In the genomic region with DNA sequence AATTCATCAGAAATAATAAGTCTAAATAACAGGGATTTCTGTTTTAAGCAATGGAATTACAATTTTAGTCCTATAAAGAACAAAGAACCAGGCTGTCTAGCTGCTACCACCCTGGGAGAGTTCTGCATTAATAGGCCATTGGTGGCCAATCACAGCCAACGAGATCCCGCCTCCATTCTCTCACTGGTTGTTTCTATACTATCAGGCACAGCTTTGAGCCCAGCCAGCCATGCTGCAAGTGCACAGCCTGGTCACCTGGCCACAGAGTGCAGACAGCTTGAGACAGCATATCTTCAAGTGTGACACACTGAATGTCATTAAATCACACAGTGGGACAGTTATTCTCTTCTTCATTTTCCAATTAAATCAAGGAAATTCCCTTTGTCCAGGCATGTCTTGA, we compare ENCODE assay signal across 11 cellular contexts. TPM values are rescaled to one million over a fixed set of nuclear protein-coding genes. Genes with fewer than 3 reads are reported as not detected.
DNase-seq lines count a peak whose midpoint lies in the region; ATAC-seq and TF ChIP-seq lines count a peak whose summit lies in the region.
"Had no signal": no experiment of that assay in that cellular context is flagged by ENCODE, and none has a peak within 500 bp of the region (broad histone marks: within the 10 kb centered on the region; RNA-seq: fewer than 3 reads in every experiment).

No MANE protein-coding gene starts in this region.

- H3K79me2 ChIP-seq in DND-41 (ENCODE audit: insufficient read depth, low read length): no peaks in the 10 kb centered on the region

- no peaks in the 10 kb centered on the region for H3K36me3 Mint-ChIP-seq in activated naive CD4-positive, alpha-beta T cell treated with anti-CD3 and anti-CD28 coated beads, Interleukin-2, amount 50 U/mL, for 72 hours

- DNase-seq in DND-41 (no peak), HEK293T (ENCODE audit: extremely low spot score) (peak; percentile 53), WERI-Rb-1 (peak; percentile 68), left kidney (ENCODE audit: low read depth, low spot score) (peak; percentile 73), NCI-H1048 (lab: John Stamatoyannopoulos, UW) (no peak)
- no peak for DNase-seq in NK-92 treated with Interleukin-12 subunit alpha and Interleukin-12 subunit beta, amount 100 ng/mL, for 24 hours (lab: John Stamatoyannopoulos, UW)
- DNase-seq in effector CD4-positive, alpha-beta T cell: no peak
- DNase-seq in activated naive CD4-positive, alpha-beta T cell treated with anti-CD3 and anti-CD28 coated beads, Interleukin-2, amount 50 U/mL, for 72 hours (ENCODE audit: low spot score in 2 of 2): no peak
- DNase-seq: activated CD4-positive, alpha-beta T cell treated with anti-CD3 and anti-CD28 coated beads, Interleukin-2, amount 50 U/mL, for 4 hours; EL; psoas muscle had no signal

- H3K36me3 ChIP-seq in DND-41 (ENCODE audit: insufficient read depth, low read length): no peaks in the 10 kb centered on the region
- no peaks in the 10 kb centered on the region for H3K36me3 ChIP-seq in WERI-Rb-1

- H3K9ac ChIP-seq in DND-41 (ENCODE audit: low read depth, low read length): no peak overlapping the region

- no peak overlapping the region for H3K27ac ChIP-seq in DND-41 (ENCODE audit: low read length)
- no peak overlapping the region for H3K27ac ChIP-seq in WERI-Rb-1
- H3K27ac ChIP-seq: psoas muscle had no signal

- no peaks in the 10 kb centered on the region for H3K9me3 Mint-ChIP-seq in activated naive CD4-positive, alpha-beta T cell treated with anti-CD3 and anti-CD28 coated beads, Interleukin-2, amount 50 U/mL, for 72 hours

- H2AFZ ChIP-seq in DND-41 (ENCODE audit: low read depth, low read length): no peak overlapping the region

- H3K4me1 ChIP-seq in DND-41 (ENCODE audit: insufficient read depth, low read length): no peaks in the 10 kb centered on the region
- H3K4me1 ChIP-seq: psoas muscle had no signal

- H3K27ac Mint-ChIP-seq in activated naive CD4-positive, alpha-beta T cell treated with anti-CD3 and anti-CD28 coated beads, Interleukin-2, amount 50 U/mL, for 72 hours: no peak overlapping the region

- H3K4me3 ChIP-seq in DND-41 (ENCODE audit: low read depth in 1 of 2, low read length in 2 of 2) (no peak overlapping the region), WERI-Rb-1 (ENCODE audit: low read depth, low read length) (no peak overlapping the region)
- H3K4me3 ChIP-seq: psoas muscle had no signal

- H3K27me3 ChIP-seq in DND-41 (ENCODE audit: insufficient read depth, low read length, poor library complexity) (no peaks in the 10 kb centered on the region), WERI-Rb-1 (ENCODE audit: insufficient read depth, low read depth, severe bottlenecking) (no peaks in the 10 kb centered on the region)

- CTCF ChIA-PET in HEK293T (lab: Yijun Ruan, JAX): no interaction called here

- ATAC-seq in DND-41 (ENCODE audit: insufficient read depth, low read depth): peak; percentile 55; the same call in 1 of the 3 replicates
- no peak for ATAC-seq in activated naive CD4-positive, alpha-beta T cell treated with anti-CD3 and anti-CD28 coated beads, Interleukin-2, amount 50 U/mL, for 72 hours
- ATAC-seq: psoas muscle had no signal

- POLR2A ChIA-PET in HEK293T (lab: Yijun Ruan, JAX): no interaction called here

- H3K9me3 ChIP-seq in DND-41 (ENCODE audit: insufficient read depth, low read length, severe bottlenecking) (no peaks in the 10 kb centered on the region), WERI-Rb-1 (ENCODE audit: severe bottlenecking) (no peaks in the 10 kb centered on the region)
- H3K9me3 ChIP-seq: psoas muscle had no signal

- no peak overlapping the region for H3K4me2 ChIP-seq in DND-41 (ENCODE audit: insufficient read depth, low read length)

- no peaks in the 10 kb centered on the region for H4K20me1 ChIP-seq in DND-41 (ENCODE audit: insufficient read depth, low read length)

- TF ChIP-seq CTCF in DND-41 (IDR thresholded peaks at IDR 0.05; ENCODE audit: borderline replicate concordance, extremely low read depth, low read length, poor library complexity, severe bottlenecking): no peak
- TF ChIP-seq CTCF in WERI-Rb-1 (IDR thresholded peaks at IDR 0.05; ENCODE audit: low read depth, low read length): no peak

TF ChIP-seq in HEK293T, 16 proteins besides CTCF, POLR2A, EP300 and RAD21:
- TF ChIP-seq TARDBP (IDR thresholded peaks at IDR 0.05): no peak
- no peak for TF ChIP-seq NFRKB (IDR thresholded peaks at IDR 0.05)
- TF ChIP-seq FOXA1 (IDR thresholded peaks at IDR 0.05): no peak
- TF ChIP-seq SP1 (IDR thresholded peaks at IDR 0.05): no peak
- TF ChIP-seq ELF4 (IDR thresholded peaks at IDR 0.05): no peak
- TF ChIP-seq BHLHE40 (IDR thresholded peaks at IDR 0.05; ENCODE audit: borderline replicate concordance): no peak
- TF ChIP-seq CTBP1 (IDR thresholded peaks at IDR 0.05; ENCODE audit: borderline replicate concordance): no peak
- no peak for TF ChIP-seq ZNF384 (IDR thresholded peaks at IDR 0.05)
- no peak for TF ChIP-seq HDGF (IDR thresholded peaks at IDR 0.05; ENCODE audit: borderline replicate concordance)
- TF ChIP-seq L3MBTL2 (conservative IDR thresholded peaks at IDR 0.05): no peak

RNA-seq across cellular contexts. Expression of gene RAB22A, which starts 16.1 kb away (rescaled TPM):
- total RNA-seq in activated naive CD4-positive, alpha-beta T cell treated with anti-CD3 and anti-CD28 coated beads, Interleukin-2, amount 50 U/mL, for 72 hours: 10 to 100 TPM; 11.8 to 15.8 TPM

Comparison
In these comparisons a context has a peak if more than half of its experiments do, and no peak if none do; other contexts are left out.
1. DNase-seq: peak in HEK293T (single experiment), WERI-Rb-1 (single experiment) and left kidney (single experiment); none in DND-41 (single experiment), NK-92 treated with Interleukin-12 subunit alpha and Interleukin-12 subunit beta, amount 100 ng/mL, for 24 hours (single experiment), effector CD4-positive, alpha-beta T cell (single experiment), NCI-H1048 (single experiment) and activated naive CD4-positive, alpha-beta T cell treated with anti-CD3 and anti-CD28 coated beads, Interleukin-2, amount 50 U/mL, for 72 hours (0 of 2).